Comparison of ENCODE assay signal across 9 cellular contexts in the genomic region with DNA sequence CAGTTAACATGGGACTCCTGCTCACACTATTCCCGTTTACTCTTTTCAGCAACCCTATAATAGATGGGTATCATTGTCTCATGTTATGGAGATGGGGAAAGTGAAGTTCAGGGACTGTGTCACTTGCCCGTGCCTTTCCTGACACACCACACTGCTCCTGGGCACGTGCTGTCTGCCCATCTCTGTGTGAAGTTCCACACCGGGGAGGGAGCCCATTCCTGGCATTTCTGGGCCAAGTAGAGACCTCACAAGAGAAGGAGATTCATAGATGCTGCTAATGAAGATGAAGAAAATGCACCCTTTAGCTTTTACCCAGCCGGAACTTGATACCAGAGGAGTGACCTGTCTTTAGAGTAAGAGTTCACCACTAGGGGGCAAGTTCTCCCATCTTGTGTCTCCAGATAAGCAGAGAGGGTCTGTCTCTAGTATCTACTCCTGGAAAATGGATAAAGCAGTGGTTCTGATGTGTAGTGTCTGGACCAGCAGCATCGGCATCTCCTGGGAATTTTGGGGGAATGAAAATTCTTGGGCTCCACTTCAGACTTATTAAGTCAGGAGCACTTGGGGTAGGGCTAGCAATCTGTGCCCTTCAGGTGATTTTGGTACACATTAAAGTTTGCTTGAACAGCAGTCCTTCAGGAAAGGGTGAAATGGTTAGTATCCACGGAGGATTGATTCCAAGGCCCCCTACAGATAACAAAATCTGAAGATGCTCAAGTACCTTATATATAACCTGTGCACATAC. TPM values are rescaled to one million over a fixed set of nuclear protein-coding genes. Genes with fewer than 3 reads are reported as not detected.
DNase-seq lines count a peak whose midpoint lies in the region; FAIRE-seq and TF ChIP-seq lines count a peak whose summit lies in the region.
"Had no signal": no experiment of that assay in that cellular context is flagged by ENCODE, and none has a peak within 500 bp of the region (broad histone marks: within the 10 kb centered on the region; RNA-seq: fewer than 3 reads in every experiment).

No MANE protein-coding gene starts in this region.

- FAIRE-seq in H54 (lab: Jason Lieb, UNC), result no peak

- 50 to 62% (median 56%) methylated on average over 7 of the region's 7 CpGs for WGBS in stomach, 5 donors

- no peak overlapping the region for H3K4me3 ChIP-seq in Peyer's patch
- no peak overlapping the region for H3K4me3 ChIP-seq in iPS-20b (ENCODE audit: low read length)
- no peak overlapping the region for H3K4me3 ChIP-seq in stomach

- H3K9me3 ChIP-seq in Peyer's patch, result no peaks in the 10 kb centered on the region
- no peaks in the 10 kb centered on the region for H3K9me3 ChIP-seq in iPS-20b (ENCODE audit: insufficient read depth, low read depth, low read length)
- no peaks in the 10 kb centered on the region for H3K9me3 ChIP-seq in stomach

- no peak for TF ChIP-seq POLR2A in H54 (IDR thresholded peaks at IDR 0.05; ENCODE audit: low read depth, low read length)
- no peak for TF ChIP-seq POLR2A in Peyer's patch (IDR thresholded peaks at IDR 0.05)
- no peak for TF ChIP-seq POLR2A in stomach (IDR thresholded peaks at IDR 0.05)

- H3K9ac ChIP-seq in iPS-20b (ENCODE audit: low read depth, low read length), result peak overlapping the region; percentile 53; the same call in 1 of the 2 replicates

- H3K27ac ChIP-seq in Peyer's patch (no peak overlapping the region), iPS-20b (ENCODE audit: low read length) (no peak overlapping the region), stomach (no peak overlapping the region)

- TF ChIP-seq CTCF in Peyer's patch (IDR thresholded peaks at IDR 0.05) (peak; percentile 36 to 63 (median 52)), stomach (IDR thresholded peaks at IDR 0.05) (peak in 5 of 7 experiments; percentile 33 to 54 (median 52))

- H3K36me3 ChIP-seq in Peyer's patch (no peaks in the 10 kb centered on the region), iPS-20b (ENCODE audit: insufficient read depth, low read depth, low read length) (peaks cover 14% of the 10 kb centered on the region), stomach (peaks cover 2 to 8% (median 4%) of the 10 kb centered on the region in 4 donors)

- no peak for TF ChIP-seq EP300 in stomach (IDR thresholded peaks at IDR 0.05)

- DNase-seq in stimulated activated CD4-positive, alpha-beta T cell treated with anti-CD3 and anti-CD28 coated beads, Interleukin-15, amount 100 ng/mL, for 24 hours, result peak; percentile 12
- DNase-seq in stimulated activated CD4-positive, alpha-beta T cell treated with anti-CD3 and anti-CD28 coated beads, Interleukin-2, amount 100 ng/mL, for 24 hours, result no peak
- DNase-seq in H54 (ENCODE audit: insufficient read length, low spot score), result peak; percentile 57
- DNase-seq in LoVo (ENCODE audit: low spot score), result peak; percentile 57
- no peak for DNase-seq in Peyer's patch
- peak; percentile 53 for DNase-seq in astrocyte of the hippocampus (ENCODE audit: low read depth, low spot score)
- DNase-seq in stomach, result no peak
- DNase-seq: left cardiac atrium had no signal

- intact Hi-C loops in stomach (cut with DNase I; ENCODE audit: low total_unique reads), result no loop called here

- H3K4me1 ChIP-seq in Peyer's patch (peaks cover 0 to 4% (median 3%) of the 10 kb centered on the region in 4 donors), iPS-20b (ENCODE audit: insufficient read depth, low read length) (peaks cover 3% of the 10 kb centered on the region; the same call in 1 of the 2 replicates), stomach (peaks cover 6 to 48% (median 30%) of the 10 kb centered on the region in 4 donors)

- H3K27me3 ChIP-seq in Peyer's patch (no peaks in the 10 kb centered on the region), iPS-20b (ENCODE audit: insufficient read depth, low read length) (no peaks in the 10 kb centered on the region), stomach (no peaks in the 10 kb centered on the region)

RNA-seq across cellular contexts. Expression of a gene that starts 2.0 kb away (rescaled TPM):
- total RNA-seq in Peyer's patch, result 10 to 100 TPM; 22.6 to 57.8 (median 40.7) TPM
- total RNA-seq in stomach, result 10 to 100 TPM; 41.7 to 78.1 (median 49.1) TPM
- 10 to 100 TPM in 1 of 3 donors, 1 to 10 TPM in 2; 5.5 to 10.6 (median 7.3) TPM for polyA plus RNA-seq in stomach

Comparison
In these comparisons a context has a peak if more than half of its experiments do, and no peak if none do; other contexts are left out.
1. DNase-seq: peak in stimulated activated CD4-positive, alpha-beta T cell treated with anti-CD3 and anti-CD28 coated beads, Interleukin-15, amount 100 ng/mL, for 24 hours (single experiment), H54 (single experiment), LoVo (single experiment) and astrocyte of the hippocampus (single experiment); none in stimulated activated CD4-positive, alpha-beta T cell treated with anti-CD3 and anti-CD28 coated beads, Interleukin-2, amount 100 ng/mL, for 24 hours (0 of 2), Peyer's patch (0 of 3) and stomach (single experiment).